Comparison of ENCODE assay signal across 8 cellular contexts in the genomic region with DNA sequence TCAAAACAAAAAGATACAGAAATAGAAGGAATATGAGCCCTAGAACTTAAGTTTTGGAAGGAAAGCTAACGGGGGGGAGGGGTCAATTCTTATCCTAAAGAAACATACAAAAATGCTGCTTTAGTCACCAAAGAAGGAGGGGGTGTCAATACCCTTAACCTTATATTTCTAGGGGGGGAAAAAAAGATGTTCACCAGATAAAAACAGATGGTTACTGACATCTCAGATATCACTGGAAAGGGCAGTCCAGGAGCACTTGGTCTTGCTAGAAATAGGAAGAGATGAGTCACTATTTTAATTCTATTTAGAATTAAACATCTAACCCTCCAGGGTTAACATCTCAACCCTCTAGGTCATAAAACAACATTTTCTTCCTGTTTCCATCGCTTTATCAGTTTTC. TPM values are rescaled to one million over a fixed set of nuclear protein-coding genes. Genes with fewer than 3 reads are reported as not detected.
A peak's percentile ranks its signal among the peaks of the same experiment; 100 is the strongest.
DNase-seq lines count a peak whose midpoint lies in the region; ATAC-seq, FAIRE-seq and TF ChIP-seq lines count a peak whose summit lies in the region.

No MANE protein-coding gene starts in this region.

- peaks cover 14% of the 10 kb centered on the region; the same call in 1 of the 2 replicates for H4K20me1 ChIP-seq in DND-41 (ENCODE audit: insufficient read depth, low read length)
- H4K20me1 ChIP-seq in endothelial cell of umbilical vein (replicated peaks; ENCODE audit: control insufficient read depth, extremely low read depth, insufficient read depth, low read length) = peaks cover 3% of the 10 kb centered on the region

- peak overlapping the region; percentile 92 for H3K27ac Mint-ChIP-seq in osteocyte (ENCODE audit: unreplicated experiment)

- peaks cover 70% of the 10 kb centered on the region for H3K79me2 ChIP-seq in DND-41 (ENCODE audit: insufficient read depth, low read length)
- peaks cover 43% of the 10 kb centered on the region for H3K79me2 ChIP-seq in endothelial cell of umbilical vein (ENCODE audit: control insufficient read depth, insufficient read depth, low read length)

- H3K27me3 ChIP-seq in DND-41 (ENCODE audit: insufficient read depth, low read length, poor library complexity) = no peaks in the 10 kb centered on the region
- no peaks in the 10 kb centered on the region for H3K27me3 ChIP-seq in endothelial cell of umbilical vein (ENCODE audit: control insufficient read depth in 2 of 2, insufficient read depth in 2 of 2, low read length in 2 of 2)

- H3K4me3 Mint-ChIP-seq in osteocyte (ENCODE audit: unreplicated experiment) = peak overlapping the region; percentile 95

- H2AFZ ChIP-seq in DND-41 (ENCODE audit: low read depth, low read length) (no peak overlapping the region), endothelial cell of umbilical vein (ENCODE audit: low read depth, low read length) (no peak overlapping the region)

- H3K9ac ChIP-seq in DND-41 (ENCODE audit: low read depth, low read length) = peak overlapping the region; percentile 97
- peak overlapping the region; percentile 67 for H3K9ac ChIP-seq in endothelial cell of umbilical vein (replicated peaks; ENCODE audit: extremely low read depth, insufficient read depth, low read length)

- ATAC-seq in DND-41 (ENCODE audit: insufficient read depth, low read depth) = no peak
- no peak for ATAC-seq in GM19452 (IDR thresholded peaks at IDR 0.05; ENCODE audit: unreplicated experiment)

- H3K27me3 Mint-ChIP-seq in osteocyte (ENCODE audit: unreplicated experiment) = no peaks in the 10 kb centered on the region

- intact Hi-C loops in endothelial cell of umbilical vein (cut with micrococcal nuclease) = no loop called here

- TF ChIP-seq POLR2A in endothelial cell of umbilical vein (IDR thresholded peaks at IDR 0.05; ENCODE audit: low read depth, low read length) = no peak

- dilution Hi-C loops in endothelial cell of umbilical vein (cut with MboI; ENCODE audit: extremely low pct_ligation_motif_present, low sequenced_read_pairs) = no loop called here

- H3K9me3 Mint-ChIP-seq in osteocyte (ENCODE audit: unreplicated experiment) = no peaks in the 10 kb centered on the region

- DNase-seq in DND-41 = no peak
- DNase-seq in OCI-M1 (lab: John Stamatoyannopoulos, UW) = peak; percentile 59
- no peak for DNase-seq in endothelial cell of umbilical vein (ENCODE audit: low read depth, low spot score)
- DNase-seq in osteocyte (ENCODE audit: extremely low spot score, unreplicated experiment) = no peak
- no peak for DNase-seq in amniotic stem cell (lab: John Stamatoyannopoulos, UW)
- DNase-seq in HEK293T (ENCODE audit: extremely low spot score) = no peak
- no peak for DNase-seq in RCC 7860 (ENCODE audit: low spot score)

- CTCF ChIA-PET in endothelial cell of umbilical vein (lab: Charles Lee) = interaction anchor here (0.9 to 8.5 kb wide), 8 partner anchors 12 to 187 kb away, joined by 3 to 1019 read pairs (median 40); a partner anchor contains a TSS
- CTCF ChIA-PET in HEK293T (lab: Yijun Ruan, JAX) = interaction anchor here (0.6 to 6.2 kb wide), 7 partner anchors 11 to 394 kb away, joined by 3 to 98 read pairs (median 4); a partner anchor contains a TSS

- no TSS peak for BruUV-seq in endothelial cell of umbilical vein (replicated peaks; lab: Mats Ljungman, UMichigan)

- peaks cover 35% of the 10 kb centered on the region for H3K4me1 Mint-ChIP-seq in osteocyte (ENCODE audit: unreplicated experiment)

- no peaks in the 10 kb centered on the region for H3K9me1 ChIP-seq in endothelial cell of umbilical vein (replicated peaks; ENCODE audit: control insufficient read depth, extremely low read depth, insufficient read depth, low read length)

- H3K27ac ChIP-seq in DND-41 (ENCODE audit: low read length) = peak overlapping the region; percentile 68; the same call in 1 of the 2 replicates
- H3K27ac ChIP-seq in endothelial cell of umbilical vein (ENCODE audit: insufficient read depth, low read depth, low read length) = peak overlapping the region; percentile 22

- H3K36me3 ChIP-seq in DND-41 (ENCODE audit: insufficient read depth, low read length) (peaks cover 39% of the 10 kb centered on the region), endothelial cell of umbilical vein (ENCODE audit: control insufficient read depth in 2 of 2, extremely low read depth in 1 of 2, insufficient read depth in 2 of 2, low read length in 2 of 2) (peaks cover 0 to 5% of the 10 kb centered on the region in 2 experiments)

- FAIRE-seq in endothelial cell of umbilical vein (lab: Jason Lieb, UNC) = peak; percentile 57
- no peak for FAIRE-seq in RCC 7860 (lab: Jason Lieb, UNC)

- H3K4me2 ChIP-seq in DND-41 (ENCODE audit: insufficient read depth, low read length) (peak overlapping the region; percentile 77), endothelial cell of umbilical vein (ENCODE audit: insufficient read depth, low read length) (peak overlapping the region; percentile 90)

- H3K4me3 ChIP-seq in DND-41 (ENCODE audit: low read depth in 1 of 2, low read length in 2 of 2) = peak overlapping the region; percentile 69 to 87; a peak in 3 of 4 replicates
- peak overlapping the region in 2 of 3 experiments; percentile 77 to 84 for H3K4me3 ChIP-seq in endothelial cell of umbilical vein (replicated peaks in 1 of 3; ENCODE audit: insufficient read depth in 1 of 3, low read depth in 1 of 3, low read length in 3 of 3)

- H3K36me3 Mint-ChIP-seq in osteocyte (ENCODE audit: unreplicated experiment) = peaks cover 10% of the 10 kb centered on the region

- H3K9me3 ChIP-seq in DND-41 (ENCODE audit: insufficient read depth, low read length, severe bottlenecking) = no peaks in the 10 kb centered on the region
- no peaks in the 10 kb centered on the region for H3K9me3 ChIP-seq in endothelial cell of umbilical vein (replicated peaks; ENCODE audit: control insufficient read depth, insufficient read depth, low read length)

- no peak for TF ChIP-seq CTCF in DND-41 (IDR thresholded peaks at IDR 0.05; ENCODE audit: borderline replicate concordance, extremely low read depth, low read length, poor library complexity, severe bottlenecking)
- no peak for TF ChIP-seq CTCF in endothelial cell of umbilical vein (IDR thresholded peaks at IDR 0.05; ENCODE audit: extremely low read depth in 1 of 2, insufficient read depth in 1 of 2, low read depth in 1 of 2, low read length in 2 of 2)
- TF ChIP-seq CTCF in osteocyte (IDR thresholded peaks at IDR 0.05) = no peak

- peaks cover 62% of the 10 kb centered on the region for H3K4me1 ChIP-seq in DND-41 (ENCODE audit: insufficient read depth, low read length)
- peaks cover 18% of the 10 kb centered on the region for H3K4me1 ChIP-seq in endothelial cell of umbilical vein (ENCODE audit: control insufficient read depth, extremely low read depth, insufficient read depth, low read length)

- POLR2A ChIA-PET in endothelial cell of umbilical vein (lab: Charles Lee) (no interaction called here), HEK293T (lab: Yijun Ruan, JAX) (interaction anchor here (0.9 to 5.6 kb wide), 6 partner anchors 9 to 24 kb away, joined by 3 to 61 read pairs (median 4); a partner anchor contains a TSS)

TF ChIP-seq in endothelial cell of umbilical vein, 7 proteins besides CTCF, POLR2A, EP300 and RAD21 (continues in another document):
- TF ChIP-seq FOS (IDR thresholded peaks at IDR 0.05; ENCODE audit: borderline replicate concordance, insufficient read depth, low read length) = peak; percentile 75

TF ChIP-seq in HEK293T, 16 proteins besides CTCF, POLR2A, EP300 and RAD21 (continues in another document):
- no peak for TF ChIP-seq ZNF384 (IDR thresholded peaks at IDR 0.05)
- TF ChIP-seq BHLHE40 (IDR thresholded peaks at IDR 0.05; ENCODE audit: borderline replicate concordance) = no peak
- TF ChIP-seq NFRKB (IDR thresholded peaks at IDR 0.05) = no peak

RNA-seq across cellular contexts. Expression of a gene that starts 1.7 kb away (rescaled TPM):
- total RNA-seq in endothelial cell of umbilical vein (103 and 105 TPM in 2 replicates), osteocyte (50.9 and 52.1 TPM in 2 replicates)
- polyA plus RNA-seq in endothelial cell of umbilical vein = 59.2 and 68.6 TPM in 2 replicates
- 51.6 and 54.4 TPM in 2 replicates for polyA plus RNA-seq in endothelial cell of umbilical vein (2011; cell fraction: cytosol; rRNA removed)
- 167 and 183 TPM in 2 replicates for polyA plus RNA-seq in endothelial cell of umbilical vein (2011; cell fraction: nucleus; rRNA removed)
- polyA plus RNA-seq in endothelial cell of umbilical vein (2012) = 65.8 and 74.9 TPM in 2 replicates
- polyA minus RNA-seq in endothelial cell of umbilical vein = 135 and 141 TPM in 2 replicates
- polyA minus RNA-seq in endothelial cell of umbilical vein (2011; cell fraction: cytosol; rRNA and poly(A)+ RNA removed) = 79.2 TPM
- polyA minus RNA-seq in endothelial cell of umbilical vein (2011; cell fraction: nucleus; rRNA and poly(A)+ RNA removed) = 114 and 132 TPM in 2 replicates

RNA-seq across cellular contexts. Expression of a gene that starts 19.5 kb away (rescaled TPM):
- total RNA-seq in endothelial cell of umbilical vein = 58.5 and 60.2 TPM in 2 replicates
- polyA plus RNA-seq in endothelial cell of umbilical vein = 74.7 and 75.5 TPM in 2 replicates
- 64.0 and 66.6 TPM in 2 replicates for polyA plus RNA-seq in endothelial cell of umbilical vein (2011; cell fraction: cytosol; rRNA removed)
- polyA plus RNA-seq in endothelial cell of umbilical vein (2011; cell fraction: nucleus; rRNA removed) = 164 and 169 TPM in 2 replicates
- polyA plus RNA-seq in endothelial cell of umbilical vein (2012) = 28.3 and 43.8 TPM in 2 replicates
- 83.2 and 85.6 TPM in 2 replicates for polyA minus RNA-seq in endothelial cell of umbilical vein
- 32.5 TPM for polyA minus RNA-seq in endothelial cell of umbilical vein (2011; cell fraction: cytosol; rRNA and poly(A)+ RNA removed)
- polyA minus RNA-seq in endothelial cell of umbilical vein (2011; cell fraction: nucleus; rRNA and poly(A)+ RNA removed) = 40.8 and 58.4 TPM in 2 replicates
- total RNA-seq in osteocyte = 62.1 and 67.9 TPM in 2 replicates

RNA-seq across cellular contexts. Expression of a gene that starts 19.7 kb away (rescaled TPM):
- total RNA-seq in endothelial cell of umbilical vein (3.1 and 3.6 TPM in 2 replicates), osteocyte (5.4 and 6.1 TPM in 2 replicates)
- polyA plus RNA-seq in endothelial cell of umbilical vein = 3.4 and 4.8 TPM in 2 replicates
- 2.7 and 3.4 TPM in 2 replicates for polyA plus RNA-seq in endothelial cell of umbilical vein (2011; cell fraction: cytosol; rRNA removed)
- polyA plus RNA-seq in endothelial cell of umbilical vein (2011; cell fraction: nucleus; rRNA removed) = 14.0 and 16.1 TPM in 2 replicates
- 1.5 and 2.3 TPM in 2 replicates for polyA plus RNA-seq in endothelial cell of umbilical vein (2012)
- 0.70 and 1.2 TPM in 2 replicates for polyA minus RNA-seq in endothelial cell of umbilical vein
- polyA minus RNA-seq in endothelial cell of umbilical vein (2011; cell fraction: cytosol; rRNA and poly(A)+ RNA removed) = 0.51 TPM
- polyA minus RNA-seq in endothelial cell of umbilical vein (2011; cell fraction: nucleus; rRNA and poly(A)+ RNA removed) = 1.0 and 2.7 TPM in 2 replicates

RNA-seq across cellular contexts. Expression of a gene that starts 34.1 kb away (rescaled TPM):
- 37.0 and 37.1 TPM in 2 replicates for total RNA-seq in endothelial cell of umbilical vein
- polyA plus RNA-seq in endothelial cell of umbilical vein = 34.8 and 35.1 TPM in 2 replicates
- polyA plus RNA-seq in endothelial cell of umbilical vein (2011; cell fraction: cytosol; rRNA removed) = 11.9 and 19.6 TPM in 2 replicates
- polyA plus RNA-seq in endothelial cell of umbilical vein (2011; cell fraction: nucleus; rRNA removed) = 319 and 330 TPM in 2 replicates
- polyA plus RNA-seq in endothelial cell of umbilical vein (2012) = 26.0 and 32.5 TPM in 2 replicates
- polyA minus RNA-seq in endothelial cell of umbilical vein = 27.4 and 30.0 TPM in 2 replicates
- polyA minus RNA-seq in endothelial cell of umbilical vein (2011; cell fraction: cytosol; rRNA and poly(A)+ RNA removed) = 1.6 TPM
- 49.2 and 52.4 TPM in 2 replicates for polyA minus RNA-seq in endothelial cell of umbilical vein (2011; cell fraction: nucleus; rRNA and poly(A)+ RNA removed)
- 23.2 and 28.6 TPM in 2 replicates for total RNA-seq in osteocyte
